In the genomic region with DNA sequence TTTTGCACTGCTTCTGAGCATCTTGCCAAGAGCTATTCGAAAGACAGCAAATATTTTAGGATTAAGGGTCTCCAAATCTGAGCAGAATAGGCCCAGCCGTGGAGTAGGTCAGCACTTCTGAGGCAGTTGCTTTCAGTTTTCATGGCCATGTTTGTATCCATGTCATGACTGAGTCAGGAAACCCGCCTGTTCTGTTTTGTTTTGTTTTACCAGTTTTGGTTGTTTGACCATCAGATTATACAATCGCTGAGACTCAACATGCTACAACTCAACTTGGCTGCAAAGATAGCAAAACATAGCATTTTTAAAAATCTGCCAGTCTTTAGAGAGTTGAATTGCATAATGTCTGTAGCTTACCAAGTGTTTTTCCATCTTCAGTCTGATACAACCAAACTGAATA, we compare ENCODE assay signal across 21 cellular contexts.
DNase-seq lines count a peak whose midpoint lies in the region; ATAC-seq, FAIRE-seq and TF ChIP-seq lines count a peak whose summit lies in the region.
"Had no signal": no experiment of that assay in that cellular context is flagged by ENCODE, and none has a peak within 500 bp of the region (broad histone marks: within the 10 kb centered on the region; RNA-seq: fewer than 3 reads in every experiment).

No MANE protein-coding gene starts in this region.

- H3K23me2 ChIP-seq in H1 (ENCODE audit: low read depth, low read length), result no peaks in the 10 kb centered on the region; the same call in 1 of the 2 replicates

- H3K27me3 ChIP-seq in GM23338 (ENCODE audit: insufficient read depth) (no peaks in the 10 kb centered on the region), HUES48 (ENCODE audit: control insufficient read depth, insufficient read depth, low read length) (no peaks in the 10 kb centered on the region), H1 (replicated peaks in 1 of 4; ENCODE audit: control insufficient read depth in 3 of 4, extremely low read depth in 1 of 4, insufficient read depth in 3 of 4, low read length in 3 of 4) (no peaks in the 10 kb centered on the region), iPS-20b (ENCODE audit: insufficient read depth, low read length) (no peaks in the 10 kb centered on the region)
- H3K27me3 ChIP-seq: BLaER1 treated with 17β-estradiol and CSF1 and Interleukin-3, amounts not matched to agents 10 nM and 100 nM had no signal

- H3K79me2 ChIP-seq in GM23338 (replicated peaks; ENCODE audit: insufficient read depth) (no peaks in the 10 kb centered on the region), H1 (ENCODE audit: control insufficient read depth in 1 of 2, insufficient read depth in 2 of 2, low read length in 2 of 2) (no peaks in the 10 kb centered on the region)

- H3K9me3 Mint-ChIP-seq in GM23338, result no peaks in the 10 kb centered on the region; the same call in 1 of the 3 replicates

- no peaks in the 10 kb centered on the region for H3K79me1 ChIP-seq in H1 (ENCODE audit: low read depth, low read length)

- H2AFZ ChIP-seq in GM23338 (peak overlapping the region; percentile 18; the same call in 1 of the 2 replicates), H1 (ENCODE audit: low read length) (no peak overlapping the region)

- no peak for TF ChIP-seq EP300 in H1 (IDR thresholded peaks at IDR 0.05; ENCODE audit: borderline replicate concordance in 1 of 2, low read depth in 2 of 2, low read length in 2 of 2)

- no peak overlapping the region for H3K14ac ChIP-seq in H1 (ENCODE audit: insufficient read length)

- 88% methylated on average over 4 of the region's 4 CpGs; no CpG with 5 or more reads in 1 of the 2 experiments for WGBS in H1 (ENCODE audit: extremely low coverage in 1 of 2, insufficient coverage in 1 of 2, insufficient read length in 1 of 2, insufficient replicate concordance in 2 of 2, low coverage in 1 of 2, low lambda C conversion rate in 2 of 2, missing lambda C conversion rate in 1 of 2), 2 experiments

- CTCF ChIA-PET in H1 (lab: Charles Lee; ENCODE audit: partially characterized antibody), result interaction anchor here (0.6 to 1.2 kb wide), 4 partner anchors 33 to 394 kb away, joined by 3 to 4 read pairs (median 4); no protein-coding TSS in a partner anchor

- TF ChIP-seq POLR2A in H1 (IDR thresholded peaks at IDR 0.05; ENCODE audit: control extremely low read depth in 1 of 2, low read depth in 2 of 2, low read length in 2 of 2), result no peak

- H3K56ac ChIP-seq in H1 (replicated peaks; ENCODE audit: insufficient read length, low read depth, low read length), result no peak overlapping the region

- H2AK5ac ChIP-seq in H1 (ENCODE audit: low read depth, low read length), result no peak overlapping the region

- no peaks in the 10 kb centered on the region; the same call in 2 of the 3 replicates for H3K36me3 Mint-ChIP-seq in GM23338 (ENCODE audit: low read depth)
- H3K36me3 Mint-ChIP-seq: CD8-positive, alpha-beta T cell had no signal

- H3F3A ChIP-seq in GM23338 (replicated peaks; ENCODE audit: low read depth), result no peaks in the 10 kb centered on the region

- H3K18ac ChIP-seq in H1 (ENCODE audit: extremely low read depth, low read length), result no peak overlapping the region

- H2BK120ac ChIP-seq in H1 (replicated peaks; ENCODE audit: low read depth, low read length), result no peak overlapping the region

- H2BK20ac ChIP-seq in H1 (ENCODE audit: low read length), result no peak overlapping the region

- TF ChIP-seq RAD21 in H1 (IDR thresholded peaks at IDR 0.05 in 1 of 2, conservative IDR thresholded peaks at IDR 0.05 in 1 of 2; ENCODE audit: low read depth in 2 of 2, low read length in 2 of 2), result no peak

- no peak overlapping the region for H3K4me3 Mint-ChIP-seq in GM23338
- H3K4me3 Mint-ChIP-seq: B cell; CD8-positive, alpha-beta T cell had no signal

- peak overlapping the region; percentile 5; the same call in 1 of the 2 replicates for H2BK5ac ChIP-seq in H1 (ENCODE audit: low read depth, low read length)

- POLR2A ChIA-PET in H1 (lab: Charles Lee; ENCODE audit: partially characterized antibody), result no interaction called here

- H3K27ac ChIP-seq in GM23338 (ENCODE audit: low read depth) (peak overlapping the region; percentile 80), HUES48 (ENCODE audit: low read depth, low read length) (peak overlapping the region; percentile 65), H1 (ENCODE audit: low read depth, low read length) (no peak overlapping the region), iPS-20b (ENCODE audit: low read length) (no peak overlapping the region)
- H3K27ac ChIP-seq: BLaER1 treated with 17β-estradiol and CSF1 and Interleukin-3, amounts not matched to agents 10 nM and 100 nM; HL-60; KMS-11 had no signal

- DNase-seq in GM23338 (ENCODE audit: low spot score) (peak; percentile 7), H1 (ENCODE audit: low read depth in 1 of 2, low spot score in 2 of 2) (no peak), frontal cortex (ENCODE audit: low spot score in 2 of 2) (no peak), HPDE6-E6E7 (ENCODE audit: extremely low spot score) (no peak), NCI-H2029 (lab: John Stamatoyannopoulos, UW) (no peak)
- DNase-seq: Calu3; CD8-positive, alpha-beta T cell; DMS53; DND-41; EL; GOT3 had no signal

- H3K4me2 ChIP-seq in GM23338 (peak overlapping the region; percentile 49), H1 (ENCODE audit: insufficient read depth in 1 of 2, low read depth in 2 of 2, low read length in 2 of 2) (peak overlapping the region; percentile 31 to 53; a peak in 2 of 4 replicates)
- H3K4me2 ChIP-seq: BLaER1 treated with 17β-estradiol and CSF1 and Interleukin-3, amounts not matched to agents 10 nM and 100 nM; KMS-11 had no signal

- no peaks in the 10 kb centered on the region for H3K36me3 ChIP-seq in GM23338 (ENCODE audit: insufficient read depth)
- no peaks in the 10 kb centered on the region for H3K36me3 ChIP-seq in HUES48 (ENCODE audit: control insufficient read depth, insufficient read depth, low read length)
- H3K36me3 ChIP-seq in H1 (ENCODE audit: control insufficient read depth in 2 of 4, insufficient read depth in 4 of 4, low read length in 3 of 4), result no peaks in the 10 kb centered on the region
- H3K36me3 ChIP-seq in iPS-20b (ENCODE audit: insufficient read depth, low read depth, low read length), result no peaks in the 10 kb centered on the region
- H3K36me3 ChIP-seq: BLaER1 treated with 17β-estradiol and CSF1 and Interleukin-3, amounts not matched to agents 10 nM and 100 nM; HAP-1 had no signal

- no peak overlapping the region for H3K9ac ChIP-seq in HUES48 (ENCODE audit: low read depth, low read length)
- H3K9ac ChIP-seq in H1 (replicated peaks in 1 of 4; ENCODE audit: extremely low read depth in 1 of 4, low read depth in 3 of 4, low read length in 3 of 4), result no peak overlapping the region
- H3K9ac ChIP-seq in iPS-20b (ENCODE audit: low read depth, low read length), result peak overlapping the region; percentile 14; the same call in 1 of the 2 replicates
- H3K9ac ChIP-seq: BLaER1 treated with 17β-estradiol and CSF1 and Interleukin-3, amounts not matched to agents 10 nM and 100 nM; KMS-11 had no signal

- peak overlapping the region; percentile 64; the same call in 1 of the 2 replicates for H3K27ac Mint-ChIP-seq in GM23338
- H3K27ac Mint-ChIP-seq: B cell; CD8-positive, alpha-beta T cell had no signal

- H3K4me1 ChIP-seq in GM23338 (ENCODE audit: insufficient read depth) (peaks cover 24% of the 10 kb centered on the region), HUES48 (ENCODE audit: control insufficient read depth, insufficient read depth, low read length) (peaks cover 21% of the 10 kb centered on the region), H1 (replicated peaks in 1 of 4; ENCODE audit: control insufficient read depth in 3 of 4, insufficient read depth in 4 of 4, low read length in 3 of 4) (peaks cover 0 to 14% (median 11%) of the 10 kb centered on the region in 4 experiments; a peak in 6 of 7 replicates), iPS-20b (ENCODE audit: insufficient read depth, low read length) (peaks cover 20% of the 10 kb centered on the region)
- H3K4me1 ChIP-seq: BLaER1 treated with 17β-estradiol and CSF1 and Interleukin-3, amounts not matched to agents 10 nM and 100 nM; HAP-1 had no signal

- no peak overlapping the region for H2BK12ac ChIP-seq in H1 (ENCODE audit: low read depth, low read length)

- TF ChIP-seq CTCF in GM23338 (conservative IDR thresholded peaks at IDR 0.05; ENCODE audit: low read depth in 2 of 2) (no peak), H1 (IDR thresholded peaks at IDR 0.05; ENCODE audit: control extremely low read depth in 1 of 3, insufficient read depth in 1 of 3, low read depth in 1 of 3, low read length in 3 of 3) (no peak)

- no peak for FAIRE-seq in H1 (lab: Jason Lieb, UNC)
- FAIRE-seq in frontal cortex (lab: Jason Lieb, UNC), result no peak
- FAIRE-seq: GM12878, HTR-8/SVneo had no signal

- H3K4ac ChIP-seq in H1 (replicated peaks; ENCODE audit: insufficient read length, low read depth, low read length), result no peak overlapping the region

- no peak overlapping the region for H4K8ac ChIP-seq in H1 (ENCODE audit: extremely low read depth, insufficient read depth, low read length)

- H4K20me1 ChIP-seq in GM23338 (replicated peaks; ENCODE audit: insufficient read depth), result no peaks in the 10 kb centered on the region
- no peaks in the 10 kb centered on the region for H4K20me1 ChIP-seq in H1 (replicated peaks in 1 of 2; ENCODE audit: control insufficient read depth in 1 of 2, insufficient read depth in 2 of 2, low read length in 2 of 2)
- H4K20me1 ChIP-seq: BLaER1 treated with 17β-estradiol and CSF1 and Interleukin-3, amounts not matched to agents 10 nM and 100 nM had no signal

- no peak overlapping the region for H4K5ac ChIP-seq in H1 (ENCODE audit: insufficient read length, low read depth, low read length)

- ATAC-seq in GM23338, result no peak; the same call in 2 of the 3 replicates
- no peak for ATAC-seq in GM19324 (IDR thresholded peaks at IDR 0.05; ENCODE audit: low FRiP score, unreplicated experiment)
- ATAC-seq: CD8-positive, alpha-beta T cell; GM12878 had no signal

- H4K91ac ChIP-seq in H1 (replicated peaks; ENCODE audit: insufficient read length, low read length), result no peak overlapping the region

- H3K9me3 ChIP-seq in HUES48 (ENCODE audit: control insufficient read depth, insufficient read depth, low read length) (no peaks in the 10 kb centered on the region), H1 (ENCODE audit: insufficient read depth in 2 of 2, low read depth in 1 of 2, low read length in 1 of 2) (no peaks in the 10 kb centered on the region), iPS-20b (ENCODE audit: insufficient read depth, low read depth, low read length) (no peaks in the 10 kb centered on the region)
- H3K9me3 ChIP-seq: BLaER1 treated with 17β-estradiol and CSF1 and Interleukin-3, amounts not matched to agents 10 nM and 100 nM; HAP-1 had no signal

- peaks cover 22% of the 10 kb centered on the region for H3K9me2 ChIP-seq in GM23338 (ENCODE audit: insufficient read depth)

- peaks cover 25% of the 10 kb centered on the region for H3K4me1 Mint-ChIP-seq in GM23338
- H3K4me1 Mint-ChIP-seq: B cell had no signal

- H3K23ac ChIP-seq in H1 (ENCODE audit: insufficient read length), result no peak overlapping the region

- no peak overlapping the region for H3K4me3 ChIP-seq in GM23338
- H3K4me3 ChIP-seq in HUES48 (ENCODE audit: low read depth, low read length), result no peak overlapping the region
- H3K4me3 ChIP-seq in H1 (ENCODE audit: extremely low read depth in 1 of 4, insufficient read depth in 2 of 4, low read depth in 3 of 4, low read length in 4 of 4), result no peak overlapping the region
- no peak overlapping the region for H3K4me3 ChIP-seq in iPS-20b (ENCODE audit: low read length)
- H3K4me3 ChIP-seq: BLaER1 treated with 17β-estradiol and CSF1 and Interleukin-3, amounts not matched to agents 10 nM and 100 nM; GM12878; HAP-1 had no signal

- H2BK15ac ChIP-seq in H1 (ENCODE audit: low read length), result no peak overlapping the region

- H3K27me3 Mint-ChIP-seq in GM23338 (ENCODE audit: insufficient read depth, low read depth, poor library complexity), result peaks cover 2% of the 10 kb centered on the region
- H3K27me3 Mint-ChIP-seq: B cell had no signal

Comparison
In these comparisons a context has a peak if more than half of its experiments do, and no peak if none do; other contexts are left out.
1. H3K27ac ChIP-seq: peak in GM23338 (single experiment) and HUES48 (single experiment); none in H1 (single experiment) and iPS-20b (single experiment).